ENCODE assay signal across 23 cellular contexts in the genomic region with DNA sequence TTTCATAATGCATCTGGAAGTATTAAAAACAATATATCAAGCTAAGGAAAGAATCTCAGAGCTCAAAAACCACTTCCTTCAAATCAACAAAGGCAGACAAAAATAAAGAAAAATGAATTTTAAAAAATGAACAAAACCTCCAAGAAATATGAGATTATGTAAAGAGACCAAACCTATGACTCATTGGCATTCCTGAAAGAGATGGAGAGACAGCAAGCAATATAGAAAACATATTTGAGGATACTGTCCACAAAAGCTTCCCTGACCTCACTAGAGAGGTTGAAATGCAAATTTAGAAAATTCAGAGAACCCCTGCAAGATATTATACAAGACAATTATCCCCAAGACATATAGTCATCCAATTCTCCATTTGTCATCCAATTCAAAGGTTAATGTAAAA.
"Had no signal": no experiment of that assay in that cellular context is flagged by ENCODE, and none has a peak within 500 bp of the region (broad histone marks: within the 10 kb centered on the region; RNA-seq: fewer than 3 reads in every experiment).

No MANE protein-coding gene starts in this region.

- H3K27me3 Mint-ChIP-seq: activated naive CD8-positive, alpha-beta T cell treated with anti-CD3 and anti-CD28 coated beads, Interleukin-2, amount 10 ng/mL, durations not matched to agents 7 days and 5 days had no signal

- H3K27ac Mint-ChIP-seq: activated CD8-positive, alpha-beta T cell treated with anti-CD3 and anti-CD28 coated beads for 36 hours; activated naive CD8-positive, alpha-beta T cell treated with anti-CD3 and anti-CD28 coated beads, Interleukin-2, amount 10 ng/mL, durations not matched to agents 7 days and 5 days; T-cell had no signal

- H3K4me1 Mint-ChIP-seq: activated naive CD8-positive, alpha-beta T cell treated with anti-CD3 and anti-CD28 coated beads, Interleukin-2, amount 10 ng/mL, durations not matched to agents 7 days and 5 days; T-cell had no signal

- H3K4me3 Mint-ChIP-seq: activated CD8-positive, alpha-beta T cell treated with anti-CD3 and anti-CD28 coated beads for 36 hours; activated naive CD8-positive, alpha-beta T cell treated with anti-CD3 and anti-CD28 coated beads, Interleukin-2, amount 10 ng/mL, durations not matched to agents 7 days and 5 days; T-cell had no signal

- ATAC-seq: activated CD4-positive, CD25-positive, alpha-beta regulatory T cell treated with anti-CD3 and anti-CD28 coated beads, Interleukin-2, amount 50 U/mL, for 24 hours; activated CD8-positive, alpha-beta T cell treated with anti-CD3 and anti-CD28 coated beads for 36 hours; T-cell had no signal

- H3K27ac ChIP-seq: adrenal gland, breast epithelium, Peyer's patch had no signal

- H3K36me3 ChIP-seq: adrenal gland, breast epithelium, Peyer's patch had no signal

- H3K9me3 ChIP-seq: adrenal gland, breast epithelium, Peyer's patch had no signal

- DNase-seq: activated CD4-positive, alpha-beta T cell treated with anti-CD3 and anti-CD28 coated beads for 4 hours; activated CD8-positive, alpha-beta memory T cell treated with anti-CD3 and anti-CD28 coated beads, Interleukin-2, amount 50 U/mL, for 48 hours; activated CD8-positive, alpha-beta T cell treated with anti-CD3 and anti-CD28 coated beads for 36 hours; activated naive CD4-positive, alpha-beta T cell treated with anti-CD3 and anti-CD28 coated beads, Interleukin-2, amount 50 U/mL, for 16 hours; activated naive CD8-positive, alpha-beta T cell treated with anti-CD3 and anti-CD28 coated beads, Interleukin-2, amount 10 ng/mL, durations not matched to agents 7 days and 5 days; activated T-cell treated with anti-CD3 and anti-CD28 coated beads, Interleukin-2, amount 50 U/mL, for 1 hour; adrenal gland; aorta; central memory CD4-positive, alpha-beta T cell; MM.1S; NCI-H1105; NCI-H1436; NCI-H1694 treated with DMSO at 0.1 percent for 48 hours; NCI-H2029 treated with DMSO at 0.1 percent for 48 hours; NCI-H510A treated with DMSO at 0.1 percent for 48 hours; NCI-H69; NK-92 treated with Interleukin-12 subunit alpha and Interleukin-12 subunit beta, amount 100 ng/mL, for 24 hours; OCI-M1; Peyer's patch; SHP77 treated with DMSO at 0.1 percent for 48 hours; T-cell had no signal

- H3K4me1 ChIP-seq: adrenal gland, Peyer's patch had no signal

- H3K9me3 Mint-ChIP-seq: activated CD8-positive, alpha-beta T cell treated with anti-CD3 and anti-CD28 coated beads for 36 hours had no signal

- H3K4me3 ChIP-seq: adrenal gland, breast epithelium, Peyer's patch had no signal

- H3K27me3 ChIP-seq: Peyer's patch had no signal

- H3K36me3 Mint-ChIP-seq: T-cell had no signal
